2 cellular contexts compared by ENCODE assay signal in the genomic region with DNA sequence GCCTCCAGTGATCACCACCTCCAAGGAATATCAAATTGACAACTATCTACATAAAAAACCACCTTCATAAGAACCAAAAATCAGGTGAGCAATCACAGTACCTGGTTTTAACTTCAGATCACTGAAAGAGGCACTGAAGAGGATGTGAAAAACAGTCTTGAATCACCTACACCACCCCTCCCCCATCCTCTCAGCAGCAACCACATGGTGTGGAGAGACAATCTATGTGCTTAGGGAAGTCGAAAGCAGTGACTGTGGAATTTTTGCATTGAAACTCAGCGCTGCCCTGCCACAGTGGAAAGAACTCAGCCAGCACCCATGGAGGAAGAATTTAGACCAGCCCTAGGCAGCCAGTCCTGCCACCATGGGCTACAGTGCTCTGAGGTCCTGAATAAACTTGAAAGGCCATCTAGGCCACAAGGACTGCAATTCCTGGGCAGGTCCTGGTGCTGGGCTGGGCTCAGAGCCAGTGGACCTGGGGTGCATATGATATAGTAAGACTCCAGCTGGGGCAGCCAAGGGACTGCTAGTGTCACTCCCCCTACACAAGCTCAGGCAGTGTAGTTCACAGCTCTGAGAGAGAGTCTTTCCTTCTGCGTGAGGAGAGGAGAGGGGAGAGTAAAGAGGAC.
TF ChIP-seq lines count a peak whose summit lies in the region.

No MANE protein-coding gene starts in this region.

TF ChIP-seq in HepG2, 621 proteins besides CTCF, POLR2A, EP300 and RAD21:
- TF ChIP-seq YY1 (IDR thresholded peaks at IDR 0.05; ENCODE audit: insufficient read depth, insufficient replicate concordance, low read depth, low read length) = no peak

TF ChIP-seq in SK-N-SH, 30 proteins besides CTCF, POLR2A, EP300 and RAD21:
- TF ChIP-seq, protein P1, sequence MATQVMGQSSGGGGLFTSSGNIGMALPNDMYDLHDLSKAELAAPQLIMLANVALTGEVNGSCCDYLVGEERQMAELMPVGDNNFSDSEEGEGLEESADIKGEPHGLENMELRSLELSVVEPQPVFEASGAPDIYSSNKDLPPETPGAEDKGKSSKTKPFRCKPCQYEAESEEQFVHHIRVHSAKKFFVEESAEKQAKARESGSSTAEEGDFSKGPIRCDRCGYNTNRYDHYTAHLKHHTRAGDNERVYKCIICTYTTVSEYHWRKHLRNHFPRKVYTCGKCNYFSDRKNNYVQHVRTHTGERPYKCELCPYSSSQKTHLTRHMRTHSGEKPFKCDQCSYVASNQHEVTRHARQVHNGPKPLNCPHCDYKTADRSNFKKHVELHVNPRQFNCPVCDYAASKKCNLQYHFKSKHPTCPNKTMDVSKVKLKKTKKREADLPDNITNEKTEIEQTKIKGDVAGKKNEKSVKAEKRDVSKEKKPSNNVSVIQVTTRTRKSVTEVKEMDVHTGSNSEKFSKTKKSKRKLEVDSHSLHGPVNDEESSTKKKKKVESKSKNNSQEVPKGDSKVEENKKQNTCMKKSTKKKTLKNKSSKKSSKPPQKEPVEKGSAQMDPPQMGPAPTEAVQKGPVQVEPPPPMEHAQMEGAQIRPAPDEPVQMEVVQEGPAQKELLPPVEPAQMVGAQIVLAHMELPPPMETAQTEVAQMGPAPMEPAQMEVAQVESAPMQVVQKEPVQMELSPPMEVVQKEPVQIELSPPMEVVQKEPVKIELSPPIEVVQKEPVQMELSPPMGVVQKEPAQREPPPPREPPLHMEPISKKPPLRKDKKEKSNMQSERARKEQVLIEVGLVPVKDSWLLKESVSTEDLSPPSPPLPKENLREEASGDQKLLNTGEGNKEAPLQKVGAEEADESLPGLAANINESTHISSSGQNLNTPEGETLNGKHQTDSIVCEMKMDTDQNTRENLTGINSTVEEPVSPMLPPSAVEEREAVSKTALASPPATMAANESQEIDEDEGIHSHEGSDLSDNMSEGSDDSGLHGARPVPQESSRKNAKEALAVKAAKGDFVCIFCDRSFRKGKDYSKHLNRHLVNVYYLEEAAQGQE (IDR thresholded peaks at IDR 0.05; ENCODE audit: low read depth, low read length) = no peak
- TF ChIP-seq TCF12 (IDR thresholded peaks at IDR 0.05) (no peak), YY1 (IDR thresholded peaks at IDR 0.05; ENCODE audit: low read depth) (no peak)
- TF ChIP-seq, protein P2, sequence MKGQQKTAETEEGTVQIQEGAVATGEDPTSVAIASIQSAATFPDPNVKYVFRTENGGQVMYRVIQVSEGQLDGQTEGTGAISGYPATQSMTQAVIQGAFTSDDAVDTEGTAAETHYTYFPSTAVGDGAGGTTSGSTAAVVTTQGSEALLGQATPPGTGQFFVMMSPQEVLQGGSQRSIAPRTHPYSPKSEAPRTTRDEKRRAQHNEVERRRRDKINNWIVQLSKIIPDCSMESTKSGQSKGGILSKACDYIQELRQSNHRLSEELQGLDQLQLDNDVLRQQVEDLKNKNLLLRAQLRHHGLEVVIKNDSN (IDR thresholded peaks at IDR 0.05; ENCODE audit: borderline replicate concordance, low read depth) = no peak
